Comparison of ENCODE assay signal across 9 cellular contexts in the genomic region with DNA sequence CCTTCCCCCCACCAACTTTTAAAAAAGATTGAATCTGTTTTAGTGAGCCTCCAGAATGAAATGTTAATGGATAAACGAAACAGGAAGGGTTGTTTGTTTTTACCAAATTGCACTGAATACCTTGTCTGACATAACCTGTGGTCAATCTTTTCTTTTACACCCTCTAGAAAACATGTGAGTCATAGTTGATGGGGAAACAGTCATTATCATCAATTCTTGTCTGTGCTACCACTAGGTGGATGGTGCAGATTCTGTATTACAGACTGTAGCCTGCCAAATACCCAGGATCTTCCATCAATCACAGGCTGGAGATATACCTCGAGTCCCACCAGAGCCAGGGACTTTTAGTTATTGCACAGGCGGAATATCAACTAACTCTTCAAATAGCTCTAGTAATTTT. TPM values are rescaled to one million over a fixed set of nuclear protein-coding genes. Genes with fewer than 3 reads are reported as not detected.
DNase-seq lines count a peak whose midpoint lies in the region; ATAC-seq and TF ChIP-seq lines count a peak whose summit lies in the region.
"Had no signal": no experiment of that assay in that cellular context is flagged by ENCODE, and none has a peak within 500 bp of the region (broad histone marks: within the 10 kb centered on the region; RNA-seq: fewer than 3 reads in every experiment).

No MANE protein-coding gene starts in this region.

- H3K36me3 Mint-ChIP-seq in glutamatergic neuron (ENCODE audit: unreplicated experiment), result peaks cover 23% of the 10 kb centered on the region

- DNase-seq in RWPE1 (ENCODE audit: low spot score), result peak; percentile 39
- no peak for DNase-seq in glutamatergic neuron
- no peak for DNase-seq in NAMALWA (ENCODE audit: low spot score)
- no peak for DNase-seq in NCI-H2029 treated with DMSO at 0.1 percent for 48 hours (lab: John Stamatoyannopoulos, UW)
- no peak for DNase-seq in GM10266 (ENCODE audit: extremely low spot score)
- DNase-seq: right cardiac atrium had no signal

- peak; percentile 66 for ATAC-seq in HG03342 (IDR thresholded peaks at IDR 0.05; ENCODE audit: unreplicated experiment)
- no peak for ATAC-seq in HG03045 (IDR thresholded peaks at IDR 0.05; ENCODE audit: unreplicated experiment)
- ATAC-seq: right cardiac atrium had no signal

- H3K27me3 Mint-ChIP-seq in glutamatergic neuron (ENCODE audit: unreplicated experiment), result no peaks in the 10 kb centered on the region

- H3K9me3 Mint-ChIP-seq in glutamatergic neuron (ENCODE audit: unreplicated experiment), result peaks cover 1% of the 10 kb centered on the region

- TF ChIP-seq CTCF in C4-2B (conservative IDR thresholded peaks at IDR 0.05), result 0 out of 2 replicates have a peak, but pooled peaks have one; percentile 9
- no peak for TF ChIP-seq CTCF in RWPE1 (conservative IDR thresholded peaks at IDR 0.05; ENCODE audit: low read depth)
- TF ChIP-seq CTCF in glutamatergic neuron (IDR thresholded peaks at IDR 0.05; ENCODE audit: partially characterized antibody, unreplicated experiment), result peak; percentile 35
- no peak for TF ChIP-seq CTCF in GM10266 (IDR thresholded peaks at IDR 0.05; ENCODE audit: control insufficient read depth, insufficient read depth, low read depth, missing control alignments)

- H3K27ac Mint-ChIP-seq in glutamatergic neuron (ENCODE audit: unreplicated experiment), result no peak overlapping the region

- CTCF ChIA-PET in RWPE1 (lab: Yijun Ruan, JAX), result no interaction called here

- H3K4me3 Mint-ChIP-seq in glutamatergic neuron (ENCODE audit: unreplicated experiment), result no peak overlapping the region

- no peaks in the 10 kb centered on the region for H3K4me1 Mint-ChIP-seq in glutamatergic neuron (ENCODE audit: low read depth, unreplicated experiment)

- POLR2A ChIA-PET in RWPE1 (lab: Yijun Ruan, JAX; ENCODE audit: low non-redundant PET), result no interaction called here

- H3K27ac ChIP-seq in C4-2B (no peak overlapping the region), RWPE1 (no peak overlapping the region)

RNA-seq across cellular contexts. Expression of a gene that starts 29.5 kb away (rescaled TPM):
- total RNA-seq in glutamatergic neuron (ENCODE audit: unreplicated experiment), result 48.1 TPM

Comparison
In these comparisons a context has a peak if more than half of its experiments do, and no peak if none do; other contexts are left out.
1. CTCF ChIP-seq: peak in C4-2B (single experiment) and glutamatergic neuron (single experiment); none in RWPE1 (single experiment) and GM10266 (single experiment).